ENCODE assay signal across 32 cellular contexts in the genomic region with DNA sequence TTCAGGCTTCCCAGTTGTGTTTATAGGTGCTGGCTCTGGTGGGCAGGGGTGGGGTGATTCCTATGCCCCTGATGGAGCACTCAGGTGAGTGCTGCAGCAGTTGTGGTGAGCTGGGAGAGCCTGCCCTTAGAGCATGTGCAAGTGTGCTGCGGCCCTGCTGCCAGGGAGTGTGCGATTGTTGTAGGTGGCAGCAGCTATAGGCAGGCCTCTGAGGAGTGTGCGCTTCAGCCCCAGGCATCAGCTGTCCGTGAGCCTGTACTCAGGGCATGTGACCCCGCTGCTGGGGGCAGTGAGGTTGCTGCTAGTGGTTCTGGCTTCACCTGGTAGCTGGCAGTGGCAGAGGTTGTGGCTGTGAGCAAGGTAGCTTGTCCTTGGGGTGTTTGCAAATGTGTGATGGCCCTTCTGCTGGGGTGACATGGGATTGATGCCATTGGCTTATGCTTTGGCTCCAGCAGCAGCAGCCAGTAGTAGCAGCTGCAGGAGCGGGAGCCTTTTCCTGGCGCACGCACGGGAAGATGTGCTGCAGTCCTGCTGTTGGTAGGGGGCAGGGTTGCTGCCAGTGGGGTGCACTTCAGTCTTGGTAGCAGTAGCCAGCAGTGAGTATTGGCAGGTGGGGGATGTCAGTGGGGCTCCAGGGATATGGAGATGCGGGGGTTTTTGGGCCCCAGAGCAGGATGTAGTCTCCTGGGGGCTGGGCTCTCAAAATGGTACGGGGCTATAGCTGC. TPM values are rescaled to one million over a fixed set of nuclear protein-coding genes. Genes with fewer than 3 reads are reported as not detected.
"Had no signal": no experiment of that assay in that cellular context is flagged by ENCODE, and none has a peak within 500 bp of the region (broad histone marks: within the 10 kb centered on the region; RNA-seq: fewer than 3 reads in every experiment).

No MANE protein-coding gene starts in this region.

- H2AFZ ChIP-seq: hepatocyte had no signal

- H3K4me3 ChIP-seq: colonic mucosa, gastroesophageal sphincter, hepatocyte, left lung, lower lobe of right lung, ovary, prostate gland, sigmoid colon, stomach, suprapubic skin, tibial artery had no signal

- DNase-seq: activated CD4-positive, alpha-beta T cell treated with anti-CD3 and anti-CD28 coated beads for 36 hours; activated CD4-positive, CD25-positive, alpha-beta regulatory T cell; activated CD8-positive, alpha-beta memory T cell treated with anti-CD3 and anti-CD28 coated beads, Interleukin-2, amount 10 ng/mL, durations not matched to agents 7 days and 5 days; activated CD8-positive, alpha-beta T cell treated with anti-CD3 and anti-CD28 coated beads, Interleukin-2, amount 10 ng/mL, durations not matched to agents 7 days and 5 days; activated naive CD4-positive, alpha-beta T cell; activated T-cell treated with anti-CD3 and anti-CD28 coated beads, Interleukin-2, amount 50 U/mL, for 72 hours; anterior cingulate cortex; colonic mucosa; effector memory CD4-positive, alpha-beta T cell; erythroblast; lower lobe of right lung; mesenchymal stem cell; ovary; retina; sigmoid colon; small intestine; stimulated activated CD4-positive, alpha-beta T cell treated with anti-CD3 and anti-CD28 coated beads, Interleukin-4, amount 100 ng/mL, for 24 hours; stimulated activated naive B cell treated with anti-CD40 and anti-IgM and Interleukin-4, amounts not matched to agents 10 μg/mL and 1 μg/mL and 100 μg/mL, for 72 hours; stomach; T-helper 2 cell; tibial artery had no signal

- H3K79me2 ChIP-seq: hepatocyte had no signal

- H3K4me2 ChIP-seq: hepatocyte had no signal

- FAIRE-seq: islet of Langerhans, small intestine had no signal

- H3K36me3 ChIP-seq: colonic mucosa, gastroesophageal sphincter, left lung, lower lobe of right lung, ovary, prostate gland, sigmoid colon, stomach, suprapubic skin, tibial artery had no signal

- H3K4me1 ChIP-seq: colonic mucosa, gastroesophageal sphincter, left lung, lower lobe of right lung, prostate gland, sigmoid colon, stomach, suprapubic skin, tibial artery had no signal

- H3K27me3 ChIP-seq: colonic mucosa, ovary had no signal

- ATAC-seq: activated CD4-positive, alpha-beta T cell treated with anti-CD3 and anti-CD28 coated beads for 36 hours; activated CD8-positive, alpha-beta memory T cell treated with anti-CD3 and anti-CD28 coated beads, Interleukin-2, amount 10 ng/mL, durations not matched to agents 7 days and 5 days; activated CD8-positive, alpha-beta T cell treated with anti-CD3 and anti-CD28 coated beads, Interleukin-2, amount 10 ng/mL, durations not matched to agents 7 days and 5 days; activated naive CD4-positive, alpha-beta T cell treated with anti-CD3 and anti-CD28 coated beads, Interleukin-2, amount 50 U/mL, for 72 hours; activated T-cell treated with anti-CD3 and anti-CD28 coated beads, Interleukin-2, amount 50 U/mL, for 72 hours; gastroesophageal sphincter; left lung; lower lobe of right lung; natural killer cell treated with Interleukin-12 subunit alpha and Interleukin-12 subunit beta and Interleukin-15 and Interleukin-18, amount 100 ng/mL, for 72 hours; stimulated activated naive B cell treated with anti-CD40 and anti-IgM and Interleukin-4, amounts not matched to agents 10 μg/mL and 1 μg/mL and 100 μg/mL, for 72 hours had no signal

- H3K27ac ChIP-seq: colonic mucosa, gastroesophageal sphincter, hepatocyte, left lung, lower lobe of right lung, ovary, prostate gland, sigmoid colon, stomach, suprapubic skin, tibial artery had no signal

- H3K9me3 ChIP-seq: colonic mucosa, gastroesophageal sphincter, left lung, lower lobe of right lung, ovary, prostate gland, sigmoid colon, stomach, suprapubic skin, tibial artery had no signal

RNA-seq across cellular contexts. Expression of a gene that starts 37.7 kb away (rescaled TPM):
- total RNA-seq: activated CD4-positive, alpha-beta T cell treated with anti-CD3 and anti-CD28 coated beads for 36 hours; activated CD8-positive, alpha-beta memory T cell treated with anti-CD3 and anti-CD28 coated beads, Interleukin-2, amount 10 ng/mL, durations not matched to agents 7 days and 5 days; activated CD8-positive, alpha-beta T cell treated with anti-CD3 and anti-CD28 coated beads, Interleukin-2, amount 10 ng/mL, durations not matched to agents 7 days and 5 days; activated naive CD4-positive, alpha-beta T cell treated with anti-CD3 and anti-CD28 coated beads, Interleukin-2, amount 50 U/mL, for 72 hours; activated T-cell treated with anti-CD3 and anti-CD28 coated beads, Interleukin-2, amount 50 U/mL, for 72 hours; colonic mucosa; dermis microvascular lymphatic vessel endothelial cell; gastroesophageal sphincter; hepatocyte; left lung; lower lobe of right lung; mononuclear cell; natural killer cell treated with Interleukin-12 subunit alpha and Interleukin-12 subunit beta and Interleukin-15 and Interleukin-18, amount 100 ng/mL, for 72 hours; ovary; sigmoid colon; stomach; ureter had no signal
- polyA plus RNA-seq: hepatocyte, sigmoid colon, small intestine, stomach had no signal
